Comparison of ENCODE assay signal across 25 cellular contexts in genomic region chr14:28678887-28679286, GRCh38.
"Had no signal": no experiment of that assay in that cellular context is flagged by ENCODE, and none has a peak within 500 bp of the region (broad histone marks: within the 10 kb centered on the region; RNA-seq: fewer than 3 reads in every experiment).

No MANE protein-coding gene starts in this region.

- H3K36me3 ChIP-seq: esophagus muscularis mucosa, gastroesophageal sphincter, heart left ventricle, pancreas, thyroid gland, upper lobe of left lung had no signal

- H3K9me3 ChIP-seq: esophagus muscularis mucosa, gastroesophageal sphincter, heart left ventricle, pancreas, thyroid gland had no signal

- H3K27ac ChIP-seq: coronary artery, esophagus muscularis mucosa, foreskin keratinocyte, gastroesophageal sphincter, heart left ventricle, hepatocyte, pancreas, thyroid gland, upper lobe of left lung had no signal

- H3K79me2 ChIP-seq: hepatocyte had no signal

- H3K27ac Mint-ChIP-seq: memory B cell; natural killer cell; stimulated activated naive CD8-positive, alpha-beta T cell treated with anti-CD3 and anti-CD28 coated beads, Interleukin-15, amount 100 ng/mL, for 72 hours had no signal

- H3K27me3 ChIP-seq: esophagus muscularis mucosa, foreskin keratinocyte, gastroesophageal sphincter, heart left ventricle, hepatocyte, pancreas, thyroid gland, upper lobe of left lung had no signal

- H3K27me3 Mint-ChIP-seq: memory B cell; stimulated activated naive CD8-positive, alpha-beta T cell treated with anti-CD3 and anti-CD28 coated beads, Interleukin-15, amount 100 ng/mL, for 72 hours had no signal

- H3K4me3 ChIP-seq: coronary artery, esophagus muscularis mucosa, gastroesophageal sphincter, heart left ventricle, hepatocyte, lung, pancreas, smooth muscle cell, thyroid gland, upper lobe of left lung had no signal

- H2AFZ ChIP-seq: hepatocyte had no signal

- H3K4me1 Mint-ChIP-seq: memory B cell; natural killer cell; stimulated activated naive CD8-positive, alpha-beta T cell treated with anti-CD3 and anti-CD28 coated beads, Interleukin-15, amount 100 ng/mL, for 72 hours had no signal

- DNase-seq: dermis blood vessel endothelial cell; effector memory CD4-positive, alpha-beta T cell; foreskin keratinocyte; heart left ventricle; kidney; natural killer cell; pancreas; retina; stimulated activated CD4-positive, alpha-beta T cell treated with anti-CD3 and anti-CD28 coated beads, Interleukin-12 subunit alpha, Interleukin-12 subunit beta, amount 100 ng/mL, for 4 hours; stimulated activated CD4-positive, alpha-beta T cell treated with anti-CD3 and anti-CD28 coated beads, Interleukin-1b, Interleukin-23, amount 100 ng/mL, for 48 hours; stimulated activated CD4-positive, alpha-beta T cell treated with anti-CD3 and anti-CD28 coated beads, Interleukin-4, amount 100 ng/mL, for 1 hour; stimulated activated CD8-positive, alpha-beta memory T cell treated with anti-CD3 and anti-CD28 coated beads, Interleukin-4, amount 100 ng/mL, for 48 hours; stimulated activated naive CD4-positive, alpha-beta T cell; stimulated activated naive CD8-positive, alpha-beta T cell treated with anti-CD3 and anti-CD28 coated beads, Interleukin-15, amount 100 ng/mL, for 72 hours; thyroid gland; upper lobe of left lung had no signal

- H3K4me1 ChIP-seq: esophagus muscularis mucosa, gastroesophageal sphincter, heart left ventricle, pancreas, thyroid gland, upper lobe of left lung had no signal

- H3K4me2 ChIP-seq: hepatocyte, smooth muscle cell had no signal

- ATAC-seq: foreskin keratinocyte; gastroesophageal sphincter; heart left ventricle; left lobe of liver; natural killer cell; pancreas; sciatic nerve; stimulated activated naive CD8-positive, alpha-beta T cell treated with anti-CD3 and anti-CD28 coated beads, Interleukin-15, amount 100 ng/mL, for 72 hours had no signal

- H3K4me3 Mint-ChIP-seq: memory B cell; natural killer cell; stimulated activated naive CD8-positive, alpha-beta T cell treated with anti-CD3 and anti-CD28 coated beads, Interleukin-15, amount 100 ng/mL, for 72 hours had no signal

- H3K36me3 Mint-ChIP-seq: memory B cell, natural killer cell had no signal
